In genomic region chr13:75355609-75356008, GRCh38 we compare ENCODE assay signal across 17 cellular contexts.
A peak's percentile ranks its signal among the peaks of the same experiment; 100 is the strongest.
DNase-seq lines count a peak whose midpoint lies in the region; ATAC-seq, FAIRE-seq and TF ChIP-seq lines count a peak whose summit lies in the region.
"Had no signal": no experiment of that assay in that cellular context is flagged by ENCODE, and none has a peak within 500 bp of the region (broad histone marks: within the 10 kb centered on the region; RNA-seq: fewer than 3 reads in every experiment).

No MANE protein-coding gene starts in this region.

- no peaks in the 10 kb centered on the region for H3K9me3 ChIP-seq in left ventricle myocardium inferior (replicated peaks)
- H3K9me3 ChIP-seq in heart right ventricle, result no peaks in the 10 kb centered on the region
- H3K9me3 ChIP-seq in K562 (replicated peaks; ENCODE audit: control insufficient read depth, insufficient read depth, low read depth, low read length), result no peaks in the 10 kb centered on the region
- H3K9me3 ChIP-seq in osteoblast (ENCODE audit: low read depth, low read length), result no peaks in the 10 kb centered on the region
- H3K9me3 ChIP-seq in kidney (ENCODE audit: control insufficient read depth in 1 of 2, low read length in 2 of 2), result no peaks in the 10 kb centered on the region

- no peaks in the 10 kb centered on the region for H4K20me1 ChIP-seq in K562 (replicated peaks; ENCODE audit: control insufficient read depth, insufficient read depth, low read length)
- no peaks in the 10 kb centered on the region for H4K20me1 ChIP-seq in osteoblast (ENCODE audit: insufficient read depth, low read length)
- H4K20me1 ChIP-seq: BLaER1 had no signal

- H3K79me2 ChIP-seq in K562 (ENCODE audit: control insufficient read depth, insufficient read depth, low read length), result no peaks in the 10 kb centered on the region
- H3K79me2 ChIP-seq in osteoblast (ENCODE audit: insufficient read depth, low read length), result no peaks in the 10 kb centered on the region

- H3K4me3 ChIP-seq in left ventricle myocardium inferior, result no peak overlapping the region
- H3K4me3 ChIP-seq in heart right ventricle, result no peak overlapping the region
- H3K4me3 ChIP-seq in K562, result no peak overlapping the region
- H3K4me3 ChIP-seq in osteoblast (ENCODE audit: insufficient read depth, low read length), result no peak overlapping the region
- H3K4me3 ChIP-seq in kidney (ENCODE audit: low read length in 2 of 2), result no peak overlapping the region
- H3K4me3 ChIP-seq: BLaER1, GM23338 had no signal

- POLR2A ChIA-PET in K562 (lab: Yijun Ruan, JAX), result no interaction called here

- no peak for ATAC-seq in heart right ventricle
- no peak for ATAC-seq in K562
- ATAC-seq in GM18867 (IDR thresholded peaks at IDR 0.05; ENCODE audit: unreplicated experiment), result no peak
- ATAC-seq: GM23338 had no signal

- BruUV-seq in K562 (replicated peaks; lab: Mats Ljungman, UMichigan), result no TSS peak

- intact Hi-C loops in left ventricle myocardium inferior (cut with micrococcal nuclease), result no loop called here
- intact Hi-C loops in heart right ventricle (cut with DNase I), result no loop called here
- intact Hi-C loops in K562 (cut with micrococcal nuclease), result no loop called here
- intact Hi-C loops in kidney (cut with DNase I), result no loop called here

- no peak for TF ChIP-seq CTCF in left ventricle myocardium inferior (IDR thresholded peaks at IDR 0.05; ENCODE audit: borderline replicate concordance)
- TF ChIP-seq CTCF in heart right ventricle (IDR thresholded peaks at IDR 0.05), result no peak
- TF ChIP-seq CTCF in K562 (IDR thresholded peaks at IDR 0.05 in 2 of 3, conservative IDR thresholded peaks at IDR 0.05 in 1 of 3; ENCODE audit: insufficient read depth in 2 of 3, low read depth in 1 of 3, low read length in 3 of 3), result no peak
- TF ChIP-seq CTCF in osteoblast (IDR thresholded peaks at IDR 0.05; ENCODE audit: extremely low read depth, low read depth, low read length), result no peak
- TF ChIP-seq CTCF in kidney (IDR thresholded peaks at IDR 0.05; ENCODE audit: borderline replicate concordance, extremely low read depth, insufficient read depth), result no peak

- CTCF ChIA-PET in K562 (lab: Yijun Ruan, JAX; ENCODE audit: low intra/inter-chr PET ratio), result interaction anchor here (0.6 kb wide), 1 partner anchor 97 kb away, joined by 3 read pairs; no protein-coding TSS in a partner anchor

- TF ChIP-seq POLR2A in K562 (conservative IDR thresholded peaks at IDR 0.05), result no peak

- TF ChIP-seq EP300 in K562 (IDR thresholded peaks at IDR 0.05; ENCODE audit: low read length), result no peak

- in situ Hi-C loops in K562 (cut with MboI), result no loop called here

- FAIRE-seq in K562 (lab: Jason Lieb, UNC) (no peak), kidney (lab: Jason Lieb, UNC) (no peak)
- FAIRE-seq: HTR-8/SVneo had no signal

- DNase-seq in left ventricle myocardium inferior (no peak), heart right ventricle (no peak), K562 (ENCODE audit: extremely low read depth in 1 of 4, low spot score in 3 of 4) (no peak), osteoblast (ENCODE audit: insufficient read length, low spot score, missing footprints) (no peak), kidney (no peak)
- DNase-seq in NK-92 treated with Interleukin-12 subunit alpha and Interleukin-12 subunit beta, amount 100 ng/mL, for 24 hours (lab: John Stamatoyannopoulos, UW), result no peak
- DNase-seq: AML-193; CD8-positive, alpha-beta memory T cell; DMS53; GF-D8; H9; KBM-7 had no signal

- H3K27ac ChIP-seq in left ventricle myocardium inferior (replicated peaks) (peak overlapping the region; percentile 6), heart right ventricle (peak overlapping the region in 3 of 10 donors; percentile 2 to 29 (median 11)), K562 (ENCODE audit: extremely low read depth, low read depth, low read length) (no peak overlapping the region), osteoblast (ENCODE audit: low read depth, low read length) (peak overlapping the region; percentile 67), kidney (ENCODE audit: low read depth in 2 of 2, low read length in 2 of 2) (no peak overlapping the region)
- H3K27ac ChIP-seq: 22Rv1, BLaER1 had no signal

- no peak overlapping the region for H3K9ac ChIP-seq in K562 (ENCODE audit: insufficient read depth in 1 of 2, low read depth in 2 of 2, low read length in 2 of 2)
- no peak overlapping the region for H3K9ac ChIP-seq in kidney (ENCODE audit: low read length in 2 of 2)
- H3K9ac ChIP-seq: BLaER1 had no signal

- H3K27me3 ChIP-seq in left ventricle myocardium inferior (ENCODE audit: low read depth) (no peaks in the 10 kb centered on the region), heart right ventricle (no peaks in the 10 kb centered on the region), K562 (ENCODE audit: control insufficient read depth in 2 of 2, insufficient read depth in 2 of 2, low read length in 2 of 2) (no peaks in the 10 kb centered on the region), osteoblast (ENCODE audit: insufficient read depth, low read length) (no peaks in the 10 kb centered on the region)
- H3K27me3 ChIP-seq: BLaER1 had no signal

- H2AFZ ChIP-seq in K562 (ENCODE audit: low read depth, low read length) (no peak overlapping the region), osteoblast (ENCODE audit: low read length) (no peak overlapping the region)
- H2AFZ ChIP-seq: GM23338 had no signal

- TF ChIP-seq RAD21 in K562 (CRISPR knock-in tag; conservative IDR thresholded peaks at IDR 0.05 in 1 of 2, IDR thresholded peaks at IDR 0.05 in 1 of 2), result no peak

- no peak overlapping the region for H3K4me2 ChIP-seq in K562 (ENCODE audit: insufficient read depth, low read length)
- no peak overlapping the region for H3K4me2 ChIP-seq in osteoblast (ENCODE audit: insufficient read depth, low read length)
- H3K4me2 ChIP-seq: BLaER1, GM23338 had no signal

- peaks cover 34% of the 10 kb centered on the region for H3K36me3 ChIP-seq in left ventricle myocardium inferior
- peaks cover 0 to 47% (median 0%) of the 10 kb centered on the region in 9 donors for H3K36me3 ChIP-seq in heart right ventricle
- peaks cover 6% of the 10 kb centered on the region; the same call in 1 of the 3 replicates for H3K36me3 ChIP-seq in K562 (ENCODE audit: control insufficient read depth, insufficient read depth, low read length)
- H3K36me3 ChIP-seq in osteoblast (ENCODE audit: insufficient read depth, low read length), result peaks cover 2% of the 10 kb centered on the region
- H3K36me3 ChIP-seq in kidney (ENCODE audit: control insufficient read depth in 1 of 2, insufficient read depth in 2 of 2, low read length in 2 of 2), result peaks cover 2 to 10% of the 10 kb centered on the region in 2 donors

- no peaks in the 10 kb centered on the region for H3K9me1 ChIP-seq in K562 (ENCODE audit: control insufficient read depth, insufficient read depth, low read length)

- peaks cover 38% of the 10 kb centered on the region for H3K4me1 ChIP-seq in left ventricle myocardium inferior
- H3K4me1 ChIP-seq in heart right ventricle, result peaks cover 0 to 44% (median 14%) of the 10 kb centered on the region in 9 donors
- H3K4me1 ChIP-seq in K562 (replicated peaks in 1 of 2; ENCODE audit: control insufficient read depth in 2 of 2, insufficient read depth in 2 of 2, low read length in 2 of 2), result no peaks in the 10 kb centered on the region
- peaks cover 76% of the 10 kb centered on the region for H3K4me1 ChIP-seq in osteoblast (ENCODE audit: insufficient read depth, low read length)
- H3K4me1 ChIP-seq in kidney (ENCODE audit: control insufficient read depth in 1 of 2, insufficient read depth in 1 of 2, low read depth in 1 of 2, low read length in 2 of 2), result no peaks in the 10 kb centered on the region
- H3K4me1 ChIP-seq: BLaER1 had no signal

TF ChIP-seq in K562, 482 proteins besides CTCF, POLR2A, EP300 and RAD21:
- TF ChIP-seq TSC22D4 (tag; IDR thresholded peaks at IDR 0.05), result no peak
- 0 out of 2 replicates have a peak, but pooled peaks have one; percentile 11 for TF ChIP-seq ZNF316 (IDR thresholded peaks at IDR 0.05)
- no peak for TF ChIP-seq ZNF354B (CRISPR knock-in tag; IDR thresholded peaks at IDR 0.05)
- TF ChIP-seq ZNF695 (CRISPR knock-in tag; IDR thresholded peaks at IDR 0.05), result no peak

Comparison
In these comparisons a context has a peak if more than half of its experiments do, and no peak if none do; other contexts are left out.
1. H3K27ac ChIP-seq: peak in left ventricle myocardium inferior (single experiment) and osteoblast (single experiment); none in K562 (single experiment) and kidney (0 of 2).